In genomic region chr18:51255694-51256093, GRCh38 we compare ENCODE assay signal across 17 cellular contexts.
"Had no signal": no experiment of that assay in that cellular context is flagged by ENCODE, and none has a peak within 500 bp of the region (broad histone marks: within the 10 kb centered on the region; RNA-seq: fewer than 3 reads in every experiment).

No MANE protein-coding gene starts in this region.

- H3K4me3 ChIP-seq: ascending aorta, coronary artery, left ventricle myocardium inferior, pancreas, thyroid gland, upper lobe of right lung had no signal

- ATAC-seq: activated CD8-positive, alpha-beta T cell treated with anti-CD3 and anti-CD28 coated beads, Interleukin-2, amount 10 ng/mL, durations not matched to agents 7 days and 5 days; pancreas; right cardiac atrium; upper lobe of right lung had no signal

- DNase-seq: activated CD4-positive, alpha-beta T cell treated with anti-CD3 and anti-CD28 coated beads for 1 hour; activated CD4-positive, alpha-beta T cell treated with anti-CD3 and anti-CD28 coated beads, Interleukin-2, amount 50 U/mL, for 1 hour; activated CD8-positive, alpha-beta T cell treated with anti-CD3 and anti-CD28 coated beads, Interleukin-2, amount 10 ng/mL, durations not matched to agents 7 days and 5 days; activated gamma-delta T cell treated with Interleukin-2 at 50 U/mL for 16 hours; activated T-cell treated with anti-CD3 and anti-CD28 coated beads, Interleukin-2, amount 50 U/mL, for 1 hour; brain microvascular endothelial cell; hippocampal formation; left ventricle myocardium inferior; mammary epithelial cell; pancreas; right cardiac atrium; stimulated activated CD4-positive, alpha-beta T cell treated with anti-CD3 and anti-CD28 coated beads, Interleukin-12 subunit alpha, Interleukin-12 subunit beta, amount 100 ng/mL, for 4 hours; substantia nigra; thyroid gland; upper lobe of right lung had no signal
